7 cellular contexts compared by ENCODE assay signal in genomic region chr14:92747701-92748258, GRCh38. TPM values are rescaled to one million over a fixed set of nuclear protein-coding genes. Genes with fewer than 3 reads are reported as not detected.
DNase-seq lines count a peak whose midpoint lies in the region; ATAC-seq and TF ChIP-seq lines count a peak whose summit lies in the region.

No MANE protein-coding gene starts in this region.

- H3K27ac ChIP-seq in KMS-11 (peak overlapping the region; percentile 31; the same call in 1 of the 2 replicates), lower lobe of right lung (peak overlapping the region; percentile 88), tibial artery (peak overlapping the region; percentile 91 to 92)

- no peaks in the 10 kb centered on the region for H3K9me3 ChIP-seq in lower lobe of right lung
- no peaks in the 10 kb centered on the region for H3K9me3 ChIP-seq in tibial artery

- TF ChIP-seq POLR2A in GM18505 (IDR thresholded peaks at IDR 0.05; ENCODE audit: borderline replicate concordance, extremely low read depth, insufficient read depth, insufficient read length), result no peak

- H3K79me2 ChIP-seq in KMS-11 (ENCODE audit: insufficient read depth, low read depth), result peaks cover 9% of the 10 kb centered on the region; the same call in 1 of the 2 replicates

- H3K27me3 ChIP-seq in KMS-11 (ENCODE audit: insufficient read depth, low read depth) (no peaks in the 10 kb centered on the region), lower lobe of right lung (ENCODE audit: low read depth) (no peaks in the 10 kb centered on the region), tibial artery (no peaks in the 10 kb centered on the region)

- peak overlapping the region; percentile 57; the same call in 1 of the 2 replicates for H3K9ac ChIP-seq in KMS-11

- peak overlapping the region; percentile 28 for H3K4me3 ChIP-seq in KMS-11 (IDR thresholded peaks at IDR 0.05; ENCODE audit: insufficient read depth, low read depth, low read length)
- H3K4me3 ChIP-seq in choroid plexus epithelial cell (ENCODE audit: low read depth, low read length), result peak overlapping the region; percentile 81
- peak overlapping the region; percentile 63 for H3K4me3 ChIP-seq in lower lobe of right lung
- peak overlapping the region; percentile 61 to 81 for H3K4me3 ChIP-seq in tibial artery

- peaks cover 6% of the 10 kb centered on the region for H3K4me1 ChIP-seq in KMS-11 (ENCODE audit: low read depth, poor library complexity, severe bottlenecking)
- peaks cover 31% of the 10 kb centered on the region for H3K4me1 ChIP-seq in lower lobe of right lung
- H3K4me1 ChIP-seq in tibial artery, result peaks cover 0 to 24% (median 9%) of the 10 kb centered on the region in 4 donors

- TF ChIP-seq CTCF in KMS-11 (conservative IDR thresholded peaks at IDR 0.05; ENCODE audit: low read depth, low read length) (no peak), choroid plexus epithelial cell (conservative IDR thresholded peaks at IDR 0.05; ENCODE audit: low read depth, low read length) (no peak), lower lobe of right lung (IDR thresholded peaks at IDR 0.05) (no peak), tibial artery (IDR thresholded peaks at IDR 0.05) (no peak)

- ATAC-seq in GM18505 (IDR thresholded peaks at IDR 0.05; ENCODE audit: unreplicated experiment) (peak; percentile 14), lower lobe of right lung (peak; percentile 20 to 34), GM21526 (IDR thresholded peaks at IDR 0.05; ENCODE audit: low FRiP score, unreplicated experiment) (no peak)

- peak overlapping the region; percentile 7; the same call in 1 of the 2 replicates for H2AFZ ChIP-seq in KMS-11 (ENCODE audit: low read depth)

- no peaks in the 10 kb centered on the region for H4K20me1 ChIP-seq in KMS-11 (ENCODE audit: insufficient read depth)

- H3K36me3 ChIP-seq in KMS-11 (ENCODE audit: insufficient read depth) (no peaks in the 10 kb centered on the region), lower lobe of right lung (peaks cover 4% of the 10 kb centered on the region), tibial artery (peaks cover 0 to under 1% (median 0%) of the 10 kb centered on the region in 3 donors)

- peak overlapping the region; percentile 67; the same call in 1 of the 2 replicates for H3K4me2 ChIP-seq in KMS-11

- peak; percentile 39 for DNase-seq in choroid plexus epithelial cell (ENCODE audit: low read depth)
- DNase-seq in lower lobe of right lung, result no peak
- no peak for DNase-seq in tibial artery
- no peak for DNase-seq in HUDEP-2 (lab: John Stamatoyannopoulos, UW; ENCODE audit: unreplicated experiment in 76 of 76)

- intact Hi-C loops in lower lobe of right lung (cut with DNase I) (no loop called here), tibial artery (cut with DNase I; ENCODE audit: low total_unique reads) (no loop called here)

RNA-seq across cellular contexts. Expression of gene LGMN, which starts 0.6 kb away (rescaled TPM):
- 158 TPM for total RNA-seq in lower lobe of right lung

RNA-seq across cellular contexts. Expression of gene GOLGA5, which starts 46.3 kb away (rescaled TPM):
- total RNA-seq in lower lobe of right lung, result 31.9 TPM

Comparison
In these comparisons a context has a peak if more than half of its experiments do, and no peak if none do; other contexts are left out.
1. H3K27ac ChIP-seq: peak in every context shown above with its lines; median percentile 92 in tibial artery; 88 in lower lobe of right lung; 31 in KMS-11.
2. H3K4me3 ChIP-seq: peak in every context shown above with its lines; median percentile 81 in choroid plexus epithelial cell; 71 in tibial artery; 63 in lower lobe of right lung; 28 in KMS-11.